Comparison of ENCODE assay signal across 11 cellular contexts in the genomic region with DNA sequence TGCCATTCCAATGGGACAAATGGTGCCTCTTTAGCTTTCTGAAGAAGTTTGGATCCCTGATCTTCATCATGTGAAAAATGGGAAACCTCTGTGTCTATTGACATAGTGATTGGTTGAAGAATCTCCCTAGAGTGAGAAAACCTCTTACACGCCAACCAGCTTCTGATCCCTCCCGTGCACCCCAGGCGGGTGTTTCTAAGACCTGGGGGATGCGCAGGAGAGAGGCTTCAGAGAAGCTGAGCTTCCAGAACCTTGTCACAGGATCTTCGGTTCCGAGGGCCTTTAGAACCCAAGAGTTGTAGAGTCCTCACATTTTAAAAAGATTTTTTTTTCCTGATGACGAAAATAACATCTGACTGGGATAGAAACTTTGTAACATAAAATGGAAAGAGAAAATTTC. TPM values are rescaled to one million over a fixed set of nuclear protein-coding genes. Genes with fewer than 3 reads are reported as not detected.
"Had no signal": no experiment of that assay in that cellular context is flagged by ENCODE, and none has a peak within 500 bp of the region (broad histone marks: within the 10 kb centered on the region; RNA-seq: fewer than 3 reads in every experiment).

No MANE protein-coding gene starts in this region.

- H3K9me3 ChIP-seq: tibial artery had no signal

- H3K27ac ChIP-seq: tibial artery had no signal

- DNase-seq: activated CD4-positive, alpha-beta memory T cell treated with anti-CD3 and anti-CD28 coated beads for 36 hours; activated CD4-positive, alpha-beta T cell treated with anti-CD3 and anti-CD28 coated beads for 48 hours; activated naive CD4-positive, alpha-beta T cell treated with Interleukin-2 at 50 U/mL for 16 hours; activated T-cell treated with anti-CD3 and anti-CD28 coated beads, Interleukin-2, amount 50 U/mL, for 48 hours; effector CD4-positive, alpha-beta T cell; occipital lobe; stimulated activated CD4-positive, alpha-beta T cell treated with anti-CD3 and anti-CD28 coated beads, Interleukin-12 subunit alpha, Interleukin-12 subunit beta, amount 100 ng/mL, for 4 hours; stimulated activated CD4-positive, alpha-beta T cell treated with anti-CD3 and anti-CD28 coated beads, Interleukin-4, amount 100 ng/mL, for 4 hours; T1000 had no signal

- H3K4me3 ChIP-seq: tibial artery had no signal

- H3K4me1 ChIP-seq: tibial artery had no signal

- ATAC-seq: esophagus mucosa had no signal

- H3K27me3 ChIP-seq: tibial artery had no signal

RNA-seq across cellular contexts. Expression of gene PODN, which starts 11.3 kb away (rescaled TPM):
- total RNA-seq: activated CD4-positive, alpha-beta memory T cell treated with anti-CD3 and anti-CD28 coated beads for 36 hours had no signal
